ENCODE assay signal across 22 cellular contexts in genomic region chr10:20839910-20840309, GRCh38. TPM values are rescaled to one million over a fixed set of nuclear protein-coding genes. Genes with fewer than 3 reads are reported as not detected.
"Had no signal": no experiment of that assay in that cellular context is flagged by ENCODE, and none has a peak within 500 bp of the region (broad histone marks: within the 10 kb centered on the region; RNA-seq: fewer than 3 reads in every experiment).

No MANE protein-coding gene starts in this region.

- ATAC-seq: gastroesophageal sphincter, heart left ventricle, left cardiac atrium, left lung, left ventricle myocardium superior, lower lobe of right lung, mucosa of descending colon had no signal

- H3K9me3 ChIP-seq: lower lobe of right lung, mucosa of descending colon had no signal

- DNase-seq: dermis blood vessel endothelial cell; dorsolateral prefrontal cortex; effector CD4-positive, alpha-beta T cell; effector memory CD4-positive, alpha-beta T cell; heart left ventricle; hypothalamus; immature natural killer cell; islet precursor cell; left cardiac atrium; left lung; left ventricle myocardium superior; lower lobe of right lung; mucosa of descending colon; naive B cell had no signal

- H3K27me3 ChIP-seq: dorsolateral prefrontal cortex, esophagus muscularis mucosa, foreskin keratinocyte, gastroesophageal sphincter, heart left ventricle, hepatocyte, left lung had no signal

- H3K27ac ChIP-seq: coronary artery, dorsolateral prefrontal cortex, esophagus muscularis mucosa, foreskin keratinocyte, gastroesophageal sphincter, heart left ventricle, hepatocyte, lower lobe of right lung had no signal

- H3K79me2 ChIP-seq: hepatocyte had no signal

- FAIRE-seq: colon, endothelial cell of umbilical vein, frontal cortex had no signal

- H2AFZ ChIP-seq: hepatocyte had no signal

- H3K36me3 ChIP-seq: gastroesophageal sphincter had no signal

- H3K4me3 ChIP-seq: coronary artery, dorsolateral prefrontal cortex, esophagus muscularis mucosa, gastroesophageal sphincter, heart left ventricle, hepatocyte, left lung, lower lobe of right lung, mucosa of descending colon had no signal

- H3K4me1 ChIP-seq: gastroesophageal sphincter, left lung, lower lobe of right lung had no signal

- H3K4me2 ChIP-seq: hepatocyte had no signal

RNA-seq across cellular contexts. Expression of gene NEBL, which starts 57.2 kb away (rescaled TPM):
- polyA plus RNA-seq: immature natural killer cell had no signal
